12 cellular contexts compared by ENCODE assay signal in the genomic region with DNA sequence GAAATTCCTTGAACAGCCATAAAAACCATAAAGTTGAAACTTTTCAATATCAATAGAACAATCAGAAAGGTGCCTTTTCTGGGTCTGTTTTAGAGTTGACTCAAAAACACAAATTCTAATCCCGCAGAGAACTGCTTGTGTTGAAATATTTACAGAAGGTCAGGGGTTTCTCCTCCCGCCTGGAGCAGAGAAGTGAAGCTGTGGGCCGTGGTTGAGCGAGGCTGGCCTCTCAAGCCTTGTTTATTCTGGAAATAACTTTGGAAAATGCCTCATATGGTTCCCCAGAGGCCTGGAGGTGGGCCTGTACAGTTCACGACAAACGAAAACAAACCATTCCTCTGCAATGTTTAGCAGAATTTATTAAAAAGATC.
DNase-seq lines count a peak whose midpoint lies in the region; TF ChIP-seq lines count a peak whose summit lies in the region.
"Had no signal": no experiment of that assay in that cellular context is flagged by ENCODE, and none has a peak within 500 bp of the region (broad histone marks: within the 10 kb centered on the region; RNA-seq: fewer than 3 reads in every experiment).

No MANE protein-coding gene starts in this region.

- TF ChIP-seq CTCF in astrocyte of the cerebellum (IDR thresholded peaks at IDR 0.05; ENCODE audit: low read depth, low read length, missing control alignments): no peak

- no peaks in the 10 kb centered on the region for H3K36me3 Mint-ChIP-seq in activated T-helper 1 cell treated with anti-CD3 and anti-CD28 coated beads, Interleukin-12 subunit alpha, Interleukin-12 subunit beta, Interleukin-2, Interleukin-4 antibody, amounts not matched to agents 30 ng/mL and 10 ng/mL and 1 ng/mL, durations not matched to agents 14 hours and 24 hours and 36 hours (ENCODE audit: low read depth)
- H3K36me3 Mint-ChIP-seq: naive B cell had no signal

- intact Hi-C loops in activated T-helper 1 cell treated with anti-CD3 and anti-CD28 coated beads, Interleukin-12 subunit alpha, Interleukin-12 subunit beta, Interleukin-2, Interleukin-4 antibody, amounts not matched to agents 30 ng/mL and 10 ng/mL and 1 ng/mL, durations not matched to agents 14 hours and 24 hours and 36 hours (cut with micrococcal nuclease): no loop called here

- in situ Hi-C loops in astrocyte of the cerebellum (cut with HindIII; ENCODE audit: low sequenced_read_pairs): no loop called here

- peak; percentile 63 for DNase-seq in ELF-1 (ENCODE audit: low read depth, low spot score)
- peak; percentile 88 for DNase-seq in astrocyte of the cerebellum (ENCODE audit: low read depth)
- peak; percentile 70 for DNase-seq in islet precursor cell
- peak; percentile 86 for DNase-seq in skeletal muscle cell (ENCODE audit: low read depth)
- no peak for DNase-seq in activated T-helper 1 cell treated with anti-CD3 and anti-CD28 coated beads, Interleukin-12 subunit alpha, Interleukin-12 subunit beta, Interleukin-2, Interleukin-4 antibody, amounts not matched to agents 30 ng/mL and 10 ng/mL and 1 ng/mL, durations not matched to agents 14 hours and 24 hours and 36 hours (ENCODE audit: low spot score)
- DNase-seq in OCI-M1 (lab: John Stamatoyannopoulos, UW): no peak
- no peak for DNase-seq in SKM-1 (lab: John Stamatoyannopoulos, UW; ENCODE audit: unreplicated experiment)
- no peak for DNase-seq in retina
- DNase-seq: activated CD4-positive, alpha-beta T cell treated with anti-CD3 and anti-CD28 coated beads, Interleukin-2, amount 10 ng/mL, durations not matched to agents 7 days and 5 days; DND-41; naive B cell had no signal

- H3K27me3 Mint-ChIP-seq in activated T-helper 1 cell treated with anti-CD3 and anti-CD28 coated beads, Interleukin-12 subunit alpha, Interleukin-12 subunit beta, Interleukin-2, Interleukin-4 antibody, amounts not matched to agents 30 ng/mL and 10 ng/mL and 1 ng/mL, durations not matched to agents 14 hours and 24 hours and 36 hours (ENCODE audit: insufficient read depth): peaks cover 2% of the 10 kb centered on the region

- no peaks in the 10 kb centered on the region for H3K9me3 Mint-ChIP-seq in activated T-helper 1 cell treated with anti-CD3 and anti-CD28 coated beads, Interleukin-12 subunit alpha, Interleukin-12 subunit beta, Interleukin-2, Interleukin-4 antibody, amounts not matched to agents 30 ng/mL and 10 ng/mL and 1 ng/mL, durations not matched to agents 14 hours and 24 hours and 36 hours
- H3K9me3 Mint-ChIP-seq: activated CD4-positive, alpha-beta T cell treated with anti-CD3 and anti-CD28 coated beads, Interleukin-2, amount 10 ng/mL, durations not matched to agents 7 days and 5 days had no signal

- peaks cover 16% of the 10 kb centered on the region for H3K4me1 Mint-ChIP-seq in activated T-helper 1 cell treated with anti-CD3 and anti-CD28 coated beads, Interleukin-12 subunit alpha, Interleukin-12 subunit beta, Interleukin-2, Interleukin-4 antibody, amounts not matched to agents 30 ng/mL and 10 ng/mL and 1 ng/mL, durations not matched to agents 14 hours and 24 hours and 36 hours (ENCODE audit: low read depth)

- no peak overlapping the region for H3K4me3 Mint-ChIP-seq in activated T-helper 1 cell treated with anti-CD3 and anti-CD28 coated beads, Interleukin-12 subunit alpha, Interleukin-12 subunit beta, Interleukin-2, Interleukin-4 antibody, amounts not matched to agents 30 ng/mL and 10 ng/mL and 1 ng/mL, durations not matched to agents 14 hours and 24 hours and 36 hours
- H3K4me3 Mint-ChIP-seq: activated CD4-positive, alpha-beta T cell treated with anti-CD3 and anti-CD28 coated beads, Interleukin-2, amount 10 ng/mL, durations not matched to agents 7 days and 5 days; naive B cell had no signal

- no peak overlapping the region for H3K4me3 ChIP-seq in astrocyte of the cerebellum (ENCODE audit: low read depth, low read length)
- no peak overlapping the region for H3K4me3 ChIP-seq in skeletal muscle cell (ENCODE audit: low read depth, low read length)
- H3K4me3 ChIP-seq: cardiac muscle cell had no signal

- no peak overlapping the region for H3K27ac Mint-ChIP-seq in activated T-helper 1 cell treated with anti-CD3 and anti-CD28 coated beads, Interleukin-12 subunit alpha, Interleukin-12 subunit beta, Interleukin-2, Interleukin-4 antibody, amounts not matched to agents 30 ng/mL and 10 ng/mL and 1 ng/mL, durations not matched to agents 14 hours and 24 hours and 36 hours
- H3K27ac Mint-ChIP-seq: activated CD4-positive, alpha-beta T cell treated with anti-CD3 and anti-CD28 coated beads, Interleukin-2, amount 10 ng/mL, durations not matched to agents 7 days and 5 days; naive B cell had no signal

Comparison
In these comparisons a context has a peak if more than half of its experiments do, and no peak if none do; other contexts are left out.
1. DNase-seq: peak in ELF-1 (single experiment), astrocyte of the cerebellum (single experiment), islet precursor cell (single experiment) and skeletal muscle cell (single experiment); none in activated T-helper 1 cell treated with anti-CD3 and anti-CD28 coated beads, Interleukin-12 subunit alpha, Interleukin-12 subunit beta, Interleukin-2, Interleukin-4 antibody, amounts not matched to agents 30 ng/mL and 10 ng/mL and 1 ng/mL, durations not matched to agents 14 hours and 24 hours and 36 hours (single experiment), OCI-M1 (single experiment), SKM-1 (single experiment) and retina (single experiment).